ENCODE assay signal across 1 cellular context in the genomic region with DNA sequence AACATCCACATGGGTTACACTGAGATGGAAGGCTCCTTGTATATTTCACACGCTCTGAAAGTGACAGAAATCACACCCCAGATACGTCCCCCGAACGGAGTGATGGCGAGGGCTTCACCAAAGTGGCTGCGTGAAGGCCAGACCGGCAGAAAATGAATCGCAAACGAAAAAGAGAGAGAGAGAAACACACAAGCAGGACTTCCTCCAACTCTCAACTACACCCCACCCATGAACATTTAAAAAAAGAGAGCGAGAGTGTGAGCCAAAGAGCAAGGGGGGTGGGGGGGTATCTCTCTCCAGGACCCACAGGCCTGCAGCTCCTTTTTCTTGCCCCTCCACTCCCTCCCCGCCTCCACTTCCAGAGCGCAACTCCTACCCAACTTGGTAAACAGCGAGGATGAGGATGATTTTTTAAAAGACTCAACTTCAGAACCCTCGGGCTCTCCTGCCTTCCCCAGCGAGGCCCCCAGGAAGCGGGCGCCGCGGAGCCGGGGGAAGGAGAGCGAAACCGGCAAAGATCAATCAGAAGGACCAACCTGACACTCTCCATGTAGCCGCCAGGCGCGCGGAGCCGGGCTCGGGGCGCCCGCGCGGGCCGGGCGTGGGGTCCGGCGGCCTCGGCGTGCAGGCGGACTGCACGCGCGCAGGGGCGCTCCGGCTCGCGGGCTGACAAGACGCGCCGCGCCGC.
TF ChIP-seq lines count a peak whose summit lies in the region.

No MANE protein-coding gene starts in this region.

TF ChIP-seq in HEK293, 187 proteins besides CTCF, POLR2A, EP300 and RAD21 (continued from another document):
- TF ChIP-seq, protein P1, sequence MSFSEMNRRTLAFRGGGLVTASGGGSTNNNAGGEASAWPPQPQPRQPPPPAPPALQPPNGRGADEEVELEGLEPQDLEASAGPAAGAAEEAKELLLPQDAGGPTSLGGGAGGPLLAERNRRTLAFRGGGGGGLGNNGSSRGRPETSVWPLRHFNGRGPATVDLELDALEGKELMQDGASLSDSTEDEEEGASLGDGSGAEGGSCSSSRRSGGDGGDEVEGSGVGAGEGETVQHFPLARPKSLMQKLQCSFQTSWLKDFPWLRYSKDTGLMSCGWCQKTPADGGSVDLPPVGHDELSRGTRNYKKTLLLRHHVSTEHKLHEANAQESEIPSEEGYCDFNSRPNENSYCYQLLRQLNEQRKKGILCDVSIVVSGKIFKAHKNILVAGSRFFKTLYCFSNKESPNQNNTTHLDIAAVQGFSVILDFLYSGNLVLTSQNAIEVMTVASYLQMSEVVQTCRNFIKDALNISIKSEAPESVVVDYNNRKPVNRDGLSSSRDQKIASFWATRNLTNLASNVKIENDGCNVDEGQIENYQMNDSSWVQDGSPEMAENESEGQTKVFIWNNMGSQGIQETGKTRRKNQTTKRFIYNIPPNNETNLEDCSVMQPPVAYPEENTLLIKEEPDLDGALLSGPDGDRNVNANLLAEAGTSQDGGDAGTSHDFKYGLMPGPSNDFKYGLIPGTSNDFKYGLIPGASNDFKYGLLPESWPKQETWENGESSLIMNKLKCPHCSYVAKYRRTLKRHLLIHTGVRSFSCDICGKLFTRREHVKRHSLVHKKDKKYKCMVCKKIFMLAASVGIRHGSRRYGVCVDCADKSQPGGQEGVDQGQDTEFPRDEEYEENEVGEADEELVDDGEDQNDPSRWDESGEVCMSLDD (tag by site-specific recombination; IDR thresholded peaks at IDR 0.05): 0 out of 2 replicates have a peak, but pooled peaks have one; percentile 13
- 0 out of 2 replicates have a peak, but pooled peaks have one; percentile 46 for TF ChIP-seq ZFP37 (tag by site-specific recombination; IDR thresholded peaks at IDR 0.05)
- peak; percentile 28; the same call in 1 of the 2 replicates for TF ChIP-seq KLF8 (tag by site-specific recombination; IDR thresholded peaks at IDR 0.05)
- TF ChIP-seq, protein P2, sequence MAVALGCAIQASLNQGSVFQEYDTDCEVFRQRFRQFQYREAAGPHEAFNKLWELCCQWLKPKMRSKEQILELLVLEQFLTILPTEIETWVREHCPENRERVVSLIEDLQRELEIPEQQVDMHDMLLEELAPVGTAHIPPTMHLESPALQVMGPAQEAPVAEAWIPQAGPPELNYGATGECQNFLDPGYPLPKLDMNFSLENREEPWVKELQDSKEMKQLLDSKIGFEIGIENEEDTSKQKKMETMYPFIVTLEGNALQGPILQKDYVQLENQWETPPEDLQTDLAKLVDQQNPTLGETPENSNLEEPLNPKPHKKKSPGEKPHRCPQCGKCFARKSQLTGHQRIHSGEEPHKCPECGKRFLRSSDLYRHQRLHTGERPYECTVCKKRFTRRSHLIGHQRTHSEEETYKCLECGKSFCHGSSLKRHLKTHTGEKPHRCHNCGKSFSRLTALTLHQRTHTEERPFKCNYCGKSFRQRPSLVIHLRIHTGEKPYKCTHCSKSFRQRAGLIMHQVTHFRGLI (tag by site-specific recombination; IDR thresholded peaks at IDR 0.05): 0 out of 2 replicates have a peak, but pooled peaks have one; percentile 69
- no peak for TF ChIP-seq ZNF121 (tag by site-specific recombination; IDR thresholded peaks at IDR 0.05)
- TF ChIP-seq ZSCAN23 (tag by site-specific recombination; IDR thresholded peaks at IDR 0.05): no peak
- TF ChIP-seq, protein P3, sequence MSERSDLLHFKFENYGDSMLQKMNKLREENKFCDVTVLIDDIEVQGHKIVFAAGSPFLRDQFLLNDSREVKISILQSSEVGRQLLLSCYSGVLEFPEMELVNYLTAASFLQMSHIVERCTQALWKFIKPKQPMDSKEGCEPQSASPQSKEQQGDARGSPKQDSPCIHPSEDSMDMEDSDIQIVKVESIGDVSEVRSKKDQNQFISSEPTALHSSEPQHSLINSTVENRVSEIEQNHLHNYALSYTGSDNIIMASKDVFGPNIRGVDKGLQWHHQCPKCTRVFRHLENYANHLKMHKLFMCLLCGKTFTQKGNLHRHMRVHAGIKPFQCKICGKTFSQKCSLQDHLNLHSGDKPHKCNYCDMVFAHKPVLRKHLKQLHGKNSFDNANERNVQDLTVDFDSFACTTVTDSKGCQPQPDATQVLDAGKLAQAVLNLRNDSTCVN (tag by site-specific recombination; optimal IDR thresholded peaks at IDR 0.05): peak; percentile 45
- TF ChIP-seq MZF1 (tag by site-specific recombination; IDR thresholded peaks at IDR 0.05; ENCODE audit: borderline replicate concordance): 0 out of 2 replicates have a peak, but pooled peaks have one; percentile 9
- TF ChIP-seq ZXDB (tag by site-specific recombination; IDR thresholded peaks at IDR 0.05): 0 out of 2 replicates have a peak, but pooled peaks have one; percentile 12
- no peak for TF ChIP-seq KLF16 (tag by site-specific recombination; IDR thresholded peaks at IDR 0.05)
- no peak for TF ChIP-seq ZNF837 (tag by site-specific recombination; IDR thresholded peaks at IDR 0.05)
- TF ChIP-seq, protein P4, sequence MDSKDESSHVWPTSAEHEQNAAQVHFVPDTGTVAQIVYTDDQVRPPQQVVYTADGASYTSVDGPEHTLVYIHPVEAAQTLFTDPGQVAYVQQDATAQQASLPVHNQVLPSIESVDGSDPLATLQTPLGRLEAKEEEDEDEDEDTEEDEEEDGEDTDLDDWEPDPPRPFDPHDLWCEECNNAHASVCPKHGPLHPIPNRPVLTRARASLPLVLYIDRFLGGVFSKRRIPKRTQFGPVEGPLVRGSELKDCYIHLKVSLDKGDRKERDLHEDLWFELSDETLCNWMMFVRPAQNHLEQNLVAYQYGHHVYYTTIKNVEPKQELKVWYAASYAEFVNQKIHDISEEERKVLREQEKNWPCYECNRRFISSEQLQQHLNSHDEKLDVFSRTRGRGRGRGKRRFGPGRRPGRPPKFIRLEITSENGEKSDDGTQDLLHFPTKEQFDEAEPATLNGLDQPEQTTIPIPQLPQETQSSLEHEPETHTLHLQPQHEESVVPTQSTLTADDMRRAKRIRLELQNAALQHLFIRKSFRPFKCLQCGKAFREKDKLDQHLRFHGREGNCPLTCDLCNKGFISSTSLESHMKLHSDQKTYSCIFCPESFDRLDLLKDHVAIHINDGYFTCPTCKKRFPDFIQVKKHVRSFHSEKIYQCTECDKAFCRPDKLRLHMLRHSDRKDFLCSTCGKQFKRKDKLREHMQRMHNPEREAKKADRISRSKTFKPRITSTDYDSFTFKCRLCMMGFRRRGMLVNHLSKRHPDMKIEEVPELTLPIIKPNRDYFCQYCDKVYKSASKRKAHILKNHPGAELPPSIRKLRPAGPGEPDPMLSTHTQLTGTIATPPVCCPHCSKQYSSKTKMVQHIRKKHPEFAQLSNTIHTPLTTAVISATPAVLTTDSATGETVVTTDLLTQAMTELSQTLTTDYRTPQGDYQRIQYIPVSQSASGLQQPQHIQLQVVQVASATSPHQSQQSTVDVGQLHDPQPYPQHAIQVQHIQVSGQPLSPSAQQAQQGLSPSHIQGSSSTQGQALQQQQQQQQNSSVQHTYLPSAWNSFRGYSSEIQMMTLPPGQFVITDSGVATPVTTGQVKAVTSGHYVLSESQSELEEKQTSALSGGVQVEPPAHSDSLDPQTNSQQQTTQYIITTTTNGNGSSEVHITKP (tag by site-specific recombination; IDR thresholded peaks at IDR 0.05): peak; percentile 61; the same call in 1 of the 2 replicates
- TF ChIP-seq TCF7L2 (IDR thresholded peaks at IDR 0.05; ENCODE audit: borderline replicate concordance, low read depth, low read length): peak; percentile 49; the same call in 1 of the 2 replicates
- no peak for TF ChIP-seq ZNF155 (tag by site-specific recombination; IDR thresholded peaks at IDR 0.05)
- TF ChIP-seq, protein P5, sequence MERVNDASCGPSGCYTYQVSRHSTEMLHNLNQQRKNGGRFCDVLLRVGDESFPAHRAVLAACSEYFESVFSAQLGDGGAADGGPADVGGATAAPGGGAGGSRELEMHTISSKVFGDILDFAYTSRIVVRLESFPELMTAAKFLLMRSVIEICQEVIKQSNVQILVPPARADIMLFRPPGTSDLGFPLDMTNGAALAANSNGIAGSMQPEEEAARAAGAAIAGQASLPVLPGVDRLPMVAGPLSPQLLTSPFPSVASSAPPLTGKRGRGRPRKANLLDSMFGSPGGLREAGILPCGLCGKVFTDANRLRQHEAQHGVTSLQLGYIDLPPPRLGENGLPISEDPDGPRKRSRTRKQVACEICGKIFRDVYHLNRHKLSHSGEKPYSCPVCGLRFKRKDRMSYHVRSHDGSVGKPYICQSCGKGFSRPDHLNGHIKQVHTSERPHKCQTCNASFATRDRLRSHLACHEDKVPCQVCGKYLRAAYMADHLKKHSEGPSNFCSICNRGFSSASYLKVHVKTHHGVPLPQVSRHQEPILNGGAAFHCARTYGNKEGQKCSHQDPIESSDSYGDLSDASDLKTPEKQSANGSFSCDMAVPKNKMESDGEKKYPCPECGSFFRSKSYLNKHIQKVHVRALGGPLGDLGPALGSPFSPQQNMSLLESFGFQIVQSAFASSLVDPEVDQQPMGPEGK (tag by site-specific recombination; IDR thresholded peaks at IDR 0.05): peak; percentile 35; the same call in 1 of the 2 replicates
- peak; percentile 79 for TF ChIP-seq ZNF335 (tag by site-specific recombination; conservative IDR thresholded peaks at IDR 0.05)
- TF ChIP-seq ZBTB17 (tag by site-specific recombination; IDR thresholded peaks at IDR 0.05): 0 out of 2 replicates have a peak, but pooled peaks have one; percentile 19
- TF ChIP-seq ZNF366 (tag by site-specific recombination; conservative IDR thresholded peaks at IDR 0.05): peak; percentile 32; the same call in 1 of the 2 replicates
- TF ChIP-seq ZNF596 (tag by site-specific recombination; IDR thresholded peaks at IDR 0.05): no peak
- peak; percentile 76 for TF ChIP-seq GLIS2 (tag by site-specific recombination; IDR thresholded peaks at IDR 0.05)
- TF ChIP-seq, protein P6, sequence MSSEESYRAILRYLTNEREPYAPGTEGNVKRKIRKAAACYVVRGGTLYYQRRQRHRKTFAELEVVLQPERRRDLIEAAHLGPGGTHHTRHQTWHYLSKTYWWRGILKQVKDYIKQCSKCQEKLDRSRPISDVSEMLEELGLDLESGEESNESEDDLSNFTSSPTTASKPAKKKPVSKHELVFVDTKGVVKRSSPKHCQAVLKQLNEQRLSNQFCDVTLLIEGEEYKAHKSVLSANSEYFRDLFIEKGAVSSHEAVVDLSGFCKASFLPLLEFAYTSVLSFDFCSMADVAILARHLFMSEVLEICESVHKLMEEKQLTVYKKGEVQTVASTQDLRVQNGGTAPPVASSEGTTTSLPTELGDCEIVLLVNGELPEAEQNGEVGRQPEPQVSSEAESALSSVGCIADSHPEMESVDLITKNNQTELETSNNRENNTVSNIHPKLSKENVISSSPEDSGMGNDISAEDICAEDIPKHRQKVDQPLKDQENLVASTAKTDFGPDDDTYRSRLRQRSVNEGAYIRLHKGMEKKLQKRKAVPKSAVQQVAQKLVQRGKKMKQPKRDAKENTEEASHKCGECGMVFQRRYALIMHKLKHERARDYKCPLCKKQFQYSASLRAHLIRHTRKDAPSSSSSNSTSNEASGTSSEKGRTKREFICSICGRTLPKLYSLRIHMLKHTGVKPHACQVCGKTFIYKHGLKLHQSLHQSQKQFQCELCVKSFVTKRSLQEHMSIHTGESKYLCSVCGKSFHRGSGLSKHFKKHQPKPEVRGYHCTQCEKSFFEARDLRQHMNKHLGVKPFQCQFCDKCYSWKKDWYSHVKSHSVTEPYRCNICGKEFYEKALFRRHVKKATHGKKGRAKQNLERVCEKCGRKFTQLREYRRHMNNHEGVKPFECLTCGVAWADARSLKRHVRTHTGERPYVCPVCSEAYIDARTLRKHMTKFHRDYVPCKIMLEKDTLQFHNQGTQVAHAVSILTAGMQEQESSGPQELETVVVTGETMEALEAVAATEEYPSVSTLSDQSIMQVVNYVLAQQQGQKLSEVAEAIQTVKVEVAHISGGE (tag by site-specific recombination; conservative IDR thresholded peaks at IDR 0.05; ENCODE audit: low read depth): no peak
- 0 out of 2 replicates have a peak, but pooled peaks have one; percentile 16 for TF ChIP-seq ZNF600 (tag by site-specific recombination; IDR thresholded peaks at IDR 0.05)
- no peak for TF ChIP-seq ZNF16 (tag by site-specific recombination; IDR thresholded peaks at IDR 0.05; ENCODE audit: low read depth)
